8 cellular contexts compared by ENCODE assay signal in genomic region chr2:237723613-237724012, GRCh38.
A peak's percentile ranks its signal among the peaks of the same experiment; 100 is the strongest.
DNase-seq lines count a peak whose midpoint lies in the region; ATAC-seq and TF ChIP-seq lines count a peak whose summit lies in the region.

No MANE protein-coding gene starts in this region.

- TF ChIP-seq CTCF in GM12873 (IDR thresholded peaks at IDR 0.05; ENCODE audit: insufficient read depth, low read depth, low read length, missing control alignments), result peak; percentile 7
- TF ChIP-seq CTCF in glutamatergic neuron (IDR thresholded peaks at IDR 0.05; ENCODE audit: partially characterized antibody, unreplicated experiment), result no peak

- peaks cover 15% of the 10 kb centered on the region for H3K27me3 Mint-ChIP-seq in glutamatergic neuron (ENCODE audit: unreplicated experiment)

- ATAC-seq in HG02759 (IDR thresholded peaks at IDR 0.05; ENCODE audit: unreplicated experiment), result peak; percentile 75
- ATAC-seq in HG03175 (IDR thresholded peaks at IDR 0.05; ENCODE audit: unreplicated experiment), result no peak
- ATAC-seq in GM18858 (IDR thresholded peaks at IDR 0.05; ENCODE audit: unreplicated experiment), result no peak

- peak; percentile 63 to 85 for DNase-seq in SHP77 (lab: John Stamatoyannopoulos, UW)
- peak; percentile 89 for DNase-seq in glutamatergic neuron
- DNase-seq in germinal center (ENCODE audit: low spot score), result no peak
- no peak for DNase-seq in NCI-H446 treated with DMSO at 0.1 percent for 48 hours (lab: John Stamatoyannopoulos, UW)

- peak overlapping the region; percentile 74 for H3K4me3 Mint-ChIP-seq in glutamatergic neuron (ENCODE audit: unreplicated experiment)

- H3K4me1 Mint-ChIP-seq in glutamatergic neuron (ENCODE audit: low read depth, unreplicated experiment), result peaks cover 78% of the 10 kb centered on the region

- H3K27ac Mint-ChIP-seq in glutamatergic neuron (ENCODE audit: unreplicated experiment), result peak overlapping the region; percentile 98

- H3K36me3 Mint-ChIP-seq in glutamatergic neuron (ENCODE audit: unreplicated experiment), result peaks cover 4% of the 10 kb centered on the region

- H3K9me3 Mint-ChIP-seq in glutamatergic neuron (ENCODE audit: unreplicated experiment), result peaks cover 18% of the 10 kb centered on the region

Comparison
In these comparisons a context has a peak if more than half of its experiments do, and no peak if none do; other contexts are left out.
1. DNase-seq: peak in SHP77 (2 of 2) and glutamatergic neuron (single experiment); none in germinal center (single experiment) and NCI-H446 treated with DMSO at 0.1 percent for 48 hours (single experiment).